Comparison of ENCODE assay signal across 8 cellular contexts in genomic region chr5:138179277-138179857, GRCh38. TPM values are rescaled to one million over a fixed set of nuclear protein-coding genes. Genes with fewer than 3 reads are reported as not detected.
DNase-seq lines count a peak whose midpoint lies in the region; TF ChIP-seq lines count a peak whose summit lies in the region.

No MANE protein-coding gene starts in this region.

- H3K9me3 ChIP-seq in ovary = no peaks in the 10 kb centered on the region

- H3K27me3 ChIP-seq in dorsolateral prefrontal cortex (no peaks in the 10 kb centered on the region), ovary (no peaks in the 10 kb centered on the region)

- peak overlapping the region in 1 of 59 donors; percentile 98 for H3K27ac ChIP-seq in dorsolateral prefrontal cortex
- no peak overlapping the region for H3K27ac ChIP-seq in ovary

- TF ChIP-seq CTCF in GM12864 (IDR thresholded peaks at IDR 0.05; ENCODE audit: low read depth, low read length, missing control alignments) = no peak
- TF ChIP-seq CTCF in dorsolateral prefrontal cortex (IDR thresholded peaks at IDR 0.05 in 54 of 56, conservative IDR thresholded peaks at IDR 0.05 in 2 of 56; ENCODE audit: low read depth in 1 of 56, partially characterized antibody in 56 of 56) = no peak
- TF ChIP-seq CTCF in ovary (IDR thresholded peaks at IDR 0.05) = no peak
- no peak for TF ChIP-seq CTCF in chondrocyte (IDR thresholded peaks at IDR 0.05)
- TF ChIP-seq CTCF in osteocyte (IDR thresholded peaks at IDR 0.05) = no peak

- TF ChIP-seq POLR2A in ovary (IDR thresholded peaks at IDR 0.05) = no peak

- H3K27me3 Mint-ChIP-seq in chondrocyte (ENCODE audit: low read depth) (no peaks in the 10 kb centered on the region), osteocyte (ENCODE audit: unreplicated experiment) (no peaks in the 10 kb centered on the region)

- intact Hi-C loops in dorsolateral prefrontal cortex (cut with DNase I) = loop anchor here in 1 of 2 donors (5.0 kb wide), 1 partner anchor 33 kb away; the partner anchor contains the start of gene CDC23
- intact Hi-C loops in ovary (cut with DNase I) = no loop called here

- H3K9me3 Mint-ChIP-seq in chondrocyte (ENCODE audit: low read depth) (no peaks in the 10 kb centered on the region), osteocyte (ENCODE audit: unreplicated experiment) (no peaks in the 10 kb centered on the region)

- H3K4me3 Mint-ChIP-seq in chondrocyte (ENCODE audit: unreplicated experiment) (no peak overlapping the region), osteocyte (ENCODE audit: unreplicated experiment) (no peak overlapping the region)

- WGBS in ovary, 3 donors = 1% methylated on average over 23 of the region's 23 CpGs

- TF ChIP-seq EP300 in ovary (IDR thresholded peaks at IDR 0.05) = no peak

- H3K36me3 Mint-ChIP-seq in chondrocyte (ENCODE audit: low read depth) (peaks cover 4% of the 10 kb centered on the region), osteocyte (ENCODE audit: unreplicated experiment) (peaks cover 8% of the 10 kb centered on the region)

- DNase-seq in GM12864 (ENCODE audit: low read depth) (no peak), LHCN-M2 (ENCODE audit: low read depth) (peak; percentile 17), dorsolateral prefrontal cortex (peak in 1 of 10 donors; percentile 11), ovary (no peak), NCI-H524 treated with DMSO at 0.1 percent for 48 hours (lab: John Stamatoyannopoulos, UW) (no peak), foreskin melanocyte (no peak), chondrocyte (ENCODE audit: low spot score) (no peak), osteocyte (ENCODE audit: extremely low spot score, unreplicated experiment) (no peak)

- H3K27ac Mint-ChIP-seq in chondrocyte (ENCODE audit: unreplicated experiment) (no peak overlapping the region), osteocyte (ENCODE audit: unreplicated experiment) (no peak overlapping the region)

- peaks cover 5% of the 10 kb centered on the region for H3K4me1 ChIP-seq in ovary (ENCODE audit: insufficient read depth)

- H3K4me3 ChIP-seq in GM12864 (ENCODE audit: low read depth, low read length) (peak overlapping the region; percentile 99), dorsolateral prefrontal cortex (peak overlapping the region; percentile 59 to 98 (median 86)), ovary (peak overlapping the region; percentile 54)

- H3K4me1 Mint-ChIP-seq in chondrocyte (ENCODE audit: low read depth) = peaks cover 13% of the 10 kb centered on the region
- H3K4me1 Mint-ChIP-seq in osteocyte (ENCODE audit: unreplicated experiment) = peaks cover 14% of the 10 kb centered on the region

- no peaks in the 10 kb centered on the region for H3K36me3 ChIP-seq in ovary

RNA-seq across cellular contexts. Expression of gene KIF20A, which starts 0.5 kb away (rescaled TPM):
- total RNA-seq in LHCN-M2 (2014; rRNA removed) (108 and 113 TPM in 2 replicates), dorsolateral prefrontal cortex (1 to 10 TPM in 2 of 120 experiments, under 1 TPM in 16, not detected in 102; 0.16 to 1.9 (median 0.61) TPM), ovary (1 to 10 TPM in 1 of 7 donors, under 1 TPM in 4, not detected in 2; 0.10 to 1.1 (median 0.34) TPM), chondrocyte (5.2 to 15.9 TPM (median 14.3 TPM) in 3 replicates), osteocyte (14.7 and 16.4 TPM in 2 replicates)
- 51.4 TPM for polyA plus RNA-seq in LHCN-M2 (2012)
- 1 to 10 TPM in 1 of 2 donors, under 1 TPM in 1; 0.47 to 3.1 TPM for polyA plus RNA-seq in ovary

RNA-seq across cellular contexts. Expression of gene BRD8, which starts 0.9 kb away (rescaled TPM):
- total RNA-seq in LHCN-M2 (2014; rRNA removed) = 49.1 and 60.0 TPM in 2 replicates
- 20.6 TPM for polyA plus RNA-seq in LHCN-M2 (2012)
- 100 to 1,000 TPM in 71 of 120 experiments, 10 to 100 TPM in 49; 75.7 to 137 (median 102) TPM for total RNA-seq in dorsolateral prefrontal cortex
- total RNA-seq in ovary = 10 to 100 TPM; 37.2 to 56.2 (median 50.2) TPM
- polyA plus RNA-seq in ovary = 10 to 100 TPM; 44.0 to 74.8 TPM
- 31.4 to 49.5 TPM (median 33.1 TPM) in 3 replicates for total RNA-seq in chondrocyte
- total RNA-seq in osteocyte = 68.3 and 71.6 TPM in 2 replicates

RNA-seq across cellular contexts. Expression of gene CDC23, which starts 33.8 kb away (rescaled TPM):
- total RNA-seq in LHCN-M2 (2014; rRNA removed) (27.0 and 27.4 TPM in 2 replicates), dorsolateral prefrontal cortex (10 to 100 TPM; 17.3 to 35.9 (median 25.7) TPM), ovary (10 to 100 TPM; 10.6 to 24.0 (median 21.6) TPM), chondrocyte (28.8 to 32.4 TPM (median 30.8 TPM) in 3 replicates), osteocyte (36.7 and 37.6 TPM in 2 replicates)
- 15.3 TPM for polyA plus RNA-seq in LHCN-M2 (2012)
- 10 to 100 TPM; 14.6 to 28.8 TPM for polyA plus RNA-seq in ovary

RNA-seq across cellular contexts. Expression of gene NME5, which starts 40.1 kb away (rescaled TPM):
- total RNA-seq in LHCN-M2 (2014; rRNA removed) = 0.17 TPM in 1 of 2 replicates, not detected in the other
- polyA plus RNA-seq in LHCN-M2 (2012) = 0.18 TPM
- 10 to 100 TPM; 12.9 to 48.5 (median 31.0) TPM for total RNA-seq in dorsolateral prefrontal cortex
- total RNA-seq in ovary = 10 to 100 TPM in 2 of 7 donors, 1 to 10 TPM in 5; 3.6 to 16.2 (median 7.2) TPM
- polyA plus RNA-seq in ovary = 1 to 10 TPM; 3.6 to 6.2 TPM
- total RNA-seq in chondrocyte = 1.7 to 5.0 TPM (median 2.0 TPM) in 3 replicates
- total RNA-seq in osteocyte = 1.7 and 2.4 TPM in 2 replicates
